In genomic region chr5:153584131-153584530, GRCh38 we compare ENCODE assay signal across 24 cellular contexts.
"Had no signal": no experiment of that assay in that cellular context is flagged by ENCODE, and none has a peak within 500 bp of the region (broad histone marks: within the 10 kb centered on the region; RNA-seq: fewer than 3 reads in every experiment).

No MANE protein-coding gene starts in this region.

- H3K9me3 ChIP-seq: body of pancreas, heart right ventricle, ovary, prostate gland, tibial nerve had no signal

- H3K4me3 Mint-ChIP-seq: activated CD4-positive, alpha-beta T cell treated with anti-CD3 and anti-CD28 coated beads for 36 hours; activated naive CD4-positive, alpha-beta T cell treated with anti-CD3 and anti-CD28 coated beads for 36 hours; activated naive CD8-positive, alpha-beta T cell treated with anti-CD3 and anti-CD28 coated beads, Interleukin-2, amount 10 ng/mL, durations not matched to agents 7 days and 5 days; activated T-cell treated with anti-CD3 and anti-CD28 coated beads, Interleukin-2, amount 50 U/mL, for 72 hours; dendritic cell treated with granulocyte-macrophage colony-stimulating factor and Interleukin-4, amounts not matched to agents 40 ng/mL and 50 ng/mL, for 4 days; natural killer cell; stimulated activated naive CD8-positive, alpha-beta T cell treated with anti-CD3 and anti-CD28 coated beads, Interleukin-15, Interleukin-2, amounts not matched to agents 100 ng/mL and 50 ng/mL, for 24 hours; WTC11 had no signal

- H3K27ac Mint-ChIP-seq: activated CD4-positive, alpha-beta T cell treated with anti-CD3 and anti-CD28 coated beads for 36 hours; activated naive CD4-positive, alpha-beta T cell treated with anti-CD3 and anti-CD28 coated beads for 36 hours; activated naive CD8-positive, alpha-beta T cell treated with anti-CD3 and anti-CD28 coated beads, Interleukin-2, amount 10 ng/mL, durations not matched to agents 7 days and 5 days; activated T-cell treated with anti-CD3 and anti-CD28 coated beads, Interleukin-2, amount 50 U/mL, for 72 hours; dendritic cell treated with granulocyte-macrophage colony-stimulating factor and Interleukin-4, amounts not matched to agents 40 ng/mL and 50 ng/mL, for 4 days; natural killer cell; stimulated activated naive CD8-positive, alpha-beta T cell treated with anti-CD3 and anti-CD28 coated beads, Interleukin-15, Interleukin-2, amounts not matched to agents 100 ng/mL and 50 ng/mL, for 24 hours; WTC11 had no signal

- H3K4me1 Mint-ChIP-seq: activated CD4-positive, alpha-beta T cell treated with anti-CD3 and anti-CD28 coated beads for 36 hours; activated naive CD8-positive, alpha-beta T cell treated with anti-CD3 and anti-CD28 coated beads, Interleukin-2, amount 10 ng/mL, durations not matched to agents 7 days and 5 days; natural killer cell; WTC11 had no signal

- H3K9me3 Mint-ChIP-seq: activated naive CD4-positive, alpha-beta T cell treated with anti-CD3 and anti-CD28 coated beads for 36 hours; activated naive CD8-positive, alpha-beta T cell treated with anti-CD3 and anti-CD28 coated beads, Interleukin-2, amount 10 ng/mL, durations not matched to agents 7 days and 5 days; dendritic cell treated with granulocyte-macrophage colony-stimulating factor and Interleukin-4, amounts not matched to agents 40 ng/mL and 50 ng/mL, for 4 days; stimulated activated naive CD8-positive, alpha-beta T cell treated with anti-CD3 and anti-CD28 coated beads, Interleukin-15, Interleukin-2, amounts not matched to agents 100 ng/mL and 50 ng/mL, for 24 hours; WTC11 had no signal

- ATAC-seq: activated CD4-positive, alpha-beta T cell treated with anti-CD3 and anti-CD28 coated beads for 36 hours; activated T-cell treated with anti-CD3 and anti-CD28 coated beads, Interleukin-2, amount 50 U/mL, for 72 hours; body of pancreas; heart right ventricle; left cardiac atrium; natural killer cell; WTC11 had no signal

- H3K4me1 ChIP-seq: body of pancreas, heart right ventricle, prostate gland, tibial nerve had no signal

- H3K36me3 ChIP-seq: cardiac muscle cell, heart right ventricle, ovary, prostate gland, tibial nerve had no signal

- H3K27ac ChIP-seq: body of pancreas, cardiac muscle cell, heart right ventricle, ovary, prostate gland, tibial nerve had no signal

- H3K36me3 Mint-ChIP-seq: activated naive CD8-positive, alpha-beta T cell treated with anti-CD3 and anti-CD28 coated beads, Interleukin-2, amount 10 ng/mL, durations not matched to agents 7 days and 5 days; natural killer cell; WTC11 had no signal

- H3K27me3 Mint-ChIP-seq: activated CD4-positive, alpha-beta T cell treated with anti-CD3 and anti-CD28 coated beads for 36 hours; activated naive CD8-positive, alpha-beta T cell treated with anti-CD3 and anti-CD28 coated beads, Interleukin-2, amount 10 ng/mL, durations not matched to agents 7 days and 5 days; dendritic cell treated with granulocyte-macrophage colony-stimulating factor and Interleukin-4, amounts not matched to agents 40 ng/mL and 50 ng/mL, for 4 days; stimulated activated naive CD8-positive, alpha-beta T cell treated with anti-CD3 and anti-CD28 coated beads, Interleukin-15, Interleukin-2, amounts not matched to agents 100 ng/mL and 50 ng/mL, for 24 hours had no signal

- H3K4me3 ChIP-seq: body of pancreas, cardiac muscle cell, heart right ventricle, ovary, prostate gland, tibial nerve had no signal

- H3K27me3 ChIP-seq: body of pancreas, cardiac muscle cell, ovary, tibial nerve had no signal

- DNase-seq: activated CD4-positive, alpha-beta T cell treated with anti-CD3 and anti-CD28 coated beads for 36 hours; activated CD4-positive, alpha-beta T cell treated with anti-CD3 and anti-CD28 coated beads, Interleukin-2, amount 50 U/mL, for 4 hours; activated CD8-positive, alpha-beta memory T cell treated with anti-CD3 and anti-CD28 coated beads, Interleukin-2, amount 50 U/mL, for 48 hours; activated effector memory CD4-positive, alpha-beta T cell treated with Interleukin-2 at 50 U/mL for 16 hours; activated naive CD4-positive, alpha-beta T cell treated with anti-CD3 and anti-CD28 coated beads for 36 hours; activated naive CD8-positive, alpha-beta T cell treated with anti-CD3 and anti-CD28 coated beads, Interleukin-2, amount 10 ng/mL, durations not matched to agents 7 days and 5 days; activated T-cell treated with anti-CD3 and anti-CD28 coated beads, Interleukin-2, amount 50 U/mL, for 72 hours; anterior cingulate cortex; body of pancreas; effector CD4-positive, alpha-beta T cell; erythroblast; heart right ventricle; islet precursor cell; left cardiac atrium; midbrain; natural killer cell; ovary; T-helper 9 cell had no signal
